17 cellular contexts compared by ENCODE assay signal in the genomic region with DNA sequence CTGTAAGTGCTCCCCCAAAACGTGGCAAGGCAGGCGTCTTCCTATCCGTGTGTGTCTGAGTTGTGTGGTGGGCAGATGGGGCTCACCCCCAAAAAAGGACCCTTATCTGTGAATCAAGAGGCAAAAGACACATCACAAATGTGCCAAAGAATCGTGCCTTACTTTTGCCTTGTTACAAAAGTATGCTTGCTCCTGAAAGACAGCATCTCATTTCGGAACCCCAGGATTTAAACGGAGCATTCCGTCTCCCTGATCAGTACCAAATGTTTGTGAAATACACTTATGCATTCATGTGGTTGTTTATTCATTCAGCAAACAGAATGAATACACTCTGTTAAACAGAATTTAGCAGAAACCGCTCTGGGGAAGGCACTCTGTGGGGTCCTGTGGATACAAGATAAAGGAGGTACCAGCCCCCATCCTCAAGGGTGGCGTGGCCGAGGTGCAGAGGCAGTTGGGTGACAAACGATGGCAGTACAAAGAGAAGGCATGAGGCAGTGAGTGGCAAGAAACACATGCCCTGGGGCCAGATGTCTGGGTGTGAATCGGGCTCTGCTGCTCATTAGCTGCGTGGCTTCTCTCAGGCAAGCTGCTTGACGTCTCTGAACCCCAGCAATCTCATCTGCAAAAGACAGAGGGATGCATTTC. TPM values are rescaled to one million over a fixed set of nuclear protein-coding genes. Genes with fewer than 3 reads are reported as not detected.
DNase-seq lines count a peak whose midpoint lies in the region; ATAC-seq and TF ChIP-seq lines count a peak whose summit lies in the region.
"Had no signal": no experiment of that assay in that cellular context is flagged by ENCODE, and none has a peak within 500 bp of the region (broad histone marks: within the 10 kb centered on the region; RNA-seq: fewer than 3 reads in every experiment).

No MANE protein-coding gene starts in this region.

- H3K9me3 ChIP-seq in colonic mucosa (no peaks in the 10 kb centered on the region), mucosa of stomach (ENCODE audit: control insufficient read depth, low read length) (no peaks in the 10 kb centered on the region), thoracic aorta (no peaks in the 10 kb centered on the region)

- H3K27me3 ChIP-seq in colonic mucosa (no peaks in the 10 kb centered on the region), mucosa of stomach (ENCODE audit: control insufficient read depth, insufficient read depth, low read length) (peaks cover 12% of the 10 kb centered on the region), thoracic aorta (replicated peaks; ENCODE audit: insufficient read depth) (no peaks in the 10 kb centered on the region)

- H3K4me3 ChIP-seq in colonic mucosa (peak overlapping the region; percentile 25), mucosa of stomach (ENCODE audit: low read length) (no peak overlapping the region), thoracic aorta (peak overlapping the region; percentile 61)

- H3K27ac ChIP-seq in colonic mucosa (peak overlapping the region; percentile 61), thoracic aorta (peak overlapping the region in 1 of 2 donors; percentile 37)
- H3K27ac ChIP-seq: 22Rv1 had no signal

- no peaks in the 10 kb centered on the region for H3K36me3 ChIP-seq in colonic mucosa
- no peaks in the 10 kb centered on the region for H3K36me3 ChIP-seq in mucosa of stomach (ENCODE audit: control insufficient read depth, insufficient read depth, low read length)
- H3K36me3 ChIP-seq in thoracic aorta, result no peaks in the 10 kb centered on the region

- H3K9ac ChIP-seq in colonic mucosa (ENCODE audit: low read depth in 2 of 2, low read length in 2 of 2), result peak overlapping the region; percentile 47 to 61
- peak overlapping the region; percentile 44 for H3K9ac ChIP-seq in mucosa of stomach (ENCODE audit: low read length)

- DNase-seq in NCI-H82 (lab: John Stamatoyannopoulos, UW), result peak; percentile 25
- DNase-seq in NCI-H82 treated with DMSO at 0.1 percent for 48 hours (lab: John Stamatoyannopoulos, UW; ENCODE audit: unreplicated experiment), result no peak
- no peak for DNase-seq in colonic mucosa
- no peak for DNase-seq in thoracic aorta (ENCODE audit: low spot score)
- DNase-seq in hippocampal formation (lab: John Stamatoyannopoulos, UW), result no peak
- DNase-seq in NCI-H345 treated with DMSO at 0.1 percent for 48 hours (lab: John Stamatoyannopoulos, UW; ENCODE audit: unreplicated experiment), result no peak
- DNase-seq: activated B cell treated with CpG ODN at 0.5 μM for 24 hours; activated naive CD8-positive, alpha-beta T cell treated with anti-CD3 and anti-CD28 coated beads, Interleukin-2, amount 50 U/mL, for 24 hours; H9; NCI-H1105 treated with DMSO at 0.1 percent for 48 hours; NCI-H524 treated with DMSO at 0.1 percent for 48 hours; SHP77 treated with DMSO at 0.1 percent for 48 hours had no signal

- intact Hi-C loops in colonic mucosa (cut with DNase I), result no loop called here

- TF ChIP-seq CTCF in colonic mucosa (IDR thresholded peaks at IDR 0.05) (no peak), thoracic aorta (IDR thresholded peaks at IDR 0.05) (no peak)

- ATAC-seq in thoracic aorta (ENCODE audit: insufficient number of reproducible peaks, low FRiP score, low read depth), result no peak
- ATAC-seq in HG02588 (IDR thresholded peaks at IDR 0.05; ENCODE audit: unreplicated experiment), result no peak
- ATAC-seq: activated naive CD8-positive, alpha-beta T cell treated with anti-CD3 and anti-CD28 coated beads, Interleukin-2, amount 50 U/mL, for 24 hours had no signal

- peaks cover 10% of the 10 kb centered on the region for H3K4me1 ChIP-seq in colonic mucosa
- H3K4me1 ChIP-seq in mucosa of stomach (ENCODE audit: control insufficient read depth, insufficient read depth, low read length), result peaks cover 8% of the 10 kb centered on the region
- peaks cover 2 to 19% of the 10 kb centered on the region in 2 donors for H3K4me1 ChIP-seq in thoracic aorta (ENCODE audit: control insufficient read depth in 1 of 2, low read depth in 2 of 2)

RNA-seq across cellular contexts. Expression of a gene that starts 0.6 kb away (rescaled TPM):
- total RNA-seq in colonic mucosa (10 to 100 TPM in 1 of 2 donors, 1 to 10 TPM in 1; 4.4 to 17.4 TPM), thoracic aorta (100 to 1,000 TPM in 1 of 2 donors, 1 to 10 TPM in 1; 4.6 to 203 TPM)
- total RNA-seq: activated B cell treated with CpG ODN at 0.5 μM for 24 hours had no signal

RNA-seq across cellular contexts. Expression of a gene that starts 55.5 kb away (rescaled TPM):
- total RNA-seq in colonic mucosa (not detected), thoracic aorta (not detected)
- total RNA-seq: activated B cell treated with CpG ODN at 0.5 μM for 24 hours, H9, left lobe of liver, progenitor cell of endocrine pancreas had no signal
